In the genomic region with DNA sequence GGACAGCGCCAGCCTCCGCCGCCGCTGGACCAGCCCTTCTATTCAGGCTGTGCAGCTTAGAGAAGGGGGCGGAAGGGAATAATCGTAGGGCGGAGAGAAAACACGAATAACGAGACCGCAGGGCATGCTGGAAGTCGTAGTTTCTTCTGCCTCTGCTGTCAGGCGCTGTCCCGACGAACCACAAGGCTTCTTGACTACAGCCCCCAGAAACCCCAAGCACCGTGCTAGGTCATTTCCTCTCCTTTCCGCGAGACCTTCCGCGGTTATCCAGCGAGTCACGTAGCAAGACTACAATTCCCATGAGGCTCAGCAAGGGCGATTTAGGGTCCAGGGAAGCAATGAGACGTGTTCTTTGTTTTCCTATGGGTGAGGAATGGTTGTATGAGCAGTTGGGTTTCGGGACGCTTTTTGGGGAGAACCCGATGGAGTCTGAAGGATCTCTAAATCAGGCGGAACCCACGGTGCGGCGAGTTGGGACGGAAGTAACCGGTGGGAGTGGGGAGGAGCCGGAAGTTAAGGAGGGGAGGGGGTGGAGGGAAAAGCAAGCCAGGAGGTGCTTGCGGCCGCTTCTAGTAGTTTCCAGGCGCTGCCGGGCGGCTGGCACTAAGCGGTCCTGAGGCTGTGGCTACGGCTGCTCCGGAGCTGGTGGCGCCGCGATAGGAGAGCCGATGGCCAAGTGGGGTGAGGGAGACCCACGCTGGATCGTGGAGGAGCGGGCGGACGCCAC, we compare ENCODE assay signal across 9 cellular contexts.
DNase-seq lines count a peak whose midpoint lies in the region; ATAC-seq, FAIRE-seq and TF ChIP-seq lines count a peak whose summit lies in the region.
"Had no signal": no experiment of that assay in that cellular context is flagged by ENCODE, and none has a peak within 500 bp of the region (broad histone marks: within the 10 kb centered on the region; RNA-seq: fewer than 3 reads in every experiment).

A gene (plus strand): TSS at position 572 of the 727 bp plus-strand sequence. CDS start 97 bp downstream, at position 669.
A gene (minus strand): TSS at position 80 of the 727 bp plus-strand sequence. CDS start 3,499 bp downstream, outside the sequence.

- no peak for TF ChIP-seq CTCF in AG09309 (IDR thresholded peaks at IDR 0.05; ENCODE audit: control insufficient read depth, insufficient read depth, low read depth, low read length, missing control alignments)

- H3K27me3 Mint-ChIP-seq in central memory CD8-positive, alpha-beta T cell: no peaks in the 10 kb centered on the region

- DNase-seq in AG09309 (ENCODE audit: low read depth) (peak; percentile 96), NCI-H446 (lab: John Stamatoyannopoulos, UW) (peak; percentile 96 to 97)
- peak; percentile 91 for DNase-seq in activated CD4-positive, CD25-positive, alpha-beta regulatory T cell treated with anti-CD3 and anti-CD28 coated beads, Interleukin-2, amount 50 U/mL, for 16 hours (ENCODE audit: low read depth, low spot score)
- peak; percentile 81 to 93 for DNase-seq in central memory CD8-positive, alpha-beta T cell (ENCODE audit: low spot score in 2 of 2)
- DNase-seq in stimulated activated CD4-positive, alpha-beta T cell treated with anti-CD3 and anti-CD28 coated beads, Interleukin-12 subunit alpha, Interleukin-12 subunit beta, amount 100 ng/mL, for 4 hours: peak; percentile 83

- ATAC-seq in GM19025 (IDR thresholded peaks at IDR 0.05; ENCODE audit: low read depth, unreplicated experiment): peak; percentile 88
- ATAC-seq in HG03342 (IDR thresholded peaks at IDR 0.05; ENCODE audit: unreplicated experiment): peak; percentile 91
- peak; percentile 96 for ATAC-seq in central memory CD8-positive, alpha-beta T cell (replicated peaks; ENCODE audit: extremely low read depth, poor library complexity, severe bottlenecking)

- peaks cover 54% of the 10 kb centered on the region for H3K36me3 Mint-ChIP-seq in central memory CD8-positive, alpha-beta T cell (ENCODE audit: insufficient read depth)

- H3K9me3 Mint-ChIP-seq in central memory CD8-positive, alpha-beta T cell: no peaks in the 10 kb centered on the region

- peak; percentile 90 for FAIRE-seq in islet of Langerhans (lab: Jason Lieb, UNC)
- FAIRE-seq: colon had no signal

- H3K4me3 ChIP-seq in AG09309 (ENCODE audit: control insufficient read depth, low read depth, low read length): peak within 1 kb of the TSS; percentile 92

- H3K27ac Mint-ChIP-seq in central memory CD8-positive, alpha-beta T cell (ENCODE audit: low read depth): peak within 1 kb of the TSS; percentile 94

- peaks cover 44% of the 10 kb centered on the region for H3K4me1 Mint-ChIP-seq in central memory CD8-positive, alpha-beta T cell

- peak within 1 kb of the TSS; percentile 98 for H3K4me3 Mint-ChIP-seq in central memory CD8-positive, alpha-beta T cell

Comparison
In these comparisons a context has a peak if more than half of its experiments do, and no peak if none do; other contexts are left out.
1. Peak in every context shown above with its lines: DNase-seq, ATAC-seq and H3K4me3 ChIP-seq.